Comparison of ENCODE assay signal across 7 cellular contexts in the genomic region with DNA sequence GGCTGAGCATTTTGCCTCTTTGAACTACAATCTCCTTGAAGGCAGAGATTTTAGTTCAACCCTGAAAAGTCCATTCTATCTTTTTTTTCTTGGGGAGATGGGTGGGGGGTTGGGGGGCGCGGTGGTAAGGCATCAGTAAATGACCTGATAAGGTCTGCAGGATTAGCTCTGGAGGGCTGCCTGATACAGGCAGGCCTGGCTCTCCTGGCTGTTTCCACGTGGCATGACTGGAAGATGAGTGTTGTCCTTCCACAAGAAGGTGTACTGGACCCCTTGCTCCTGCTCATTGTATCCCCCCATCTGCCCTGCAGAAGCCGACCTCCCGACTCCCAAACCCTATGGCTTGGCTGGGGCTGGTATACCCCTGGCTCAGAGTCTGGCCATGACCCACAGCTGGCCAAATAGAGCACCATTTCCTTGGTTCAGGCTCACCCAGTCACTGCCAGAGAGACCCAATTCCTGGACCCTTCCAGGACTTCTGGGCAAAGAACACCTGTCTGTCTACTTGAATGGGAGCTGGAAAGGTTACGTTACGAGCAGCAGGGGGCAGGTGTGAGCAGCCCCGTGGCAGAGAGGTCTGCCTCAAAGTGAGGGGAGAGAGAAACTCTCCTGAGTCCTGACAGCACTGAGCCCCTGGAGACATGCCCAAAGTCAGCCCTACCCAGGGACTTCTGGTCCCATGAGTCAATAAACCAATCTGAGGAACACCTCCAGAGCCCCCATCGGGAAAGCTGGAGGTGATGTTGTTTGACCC. TPM values are rescaled to one million over a fixed set of nuclear protein-coding genes. Genes with fewer than 3 reads are reported as not detected.
DNase-seq lines count a peak whose midpoint lies in the region; ATAC-seq and TF ChIP-seq lines count a peak whose summit lies in the region.

No MANE protein-coding gene starts in this region.

- H3K9me3 Mint-ChIP-seq in activated naive CD8-positive, alpha-beta T cell treated with anti-CD3 and anti-CD28 coated beads, Interleukin-2, amount 10 ng/mL, durations not matched to agents 7 days and 5 days: no peaks in the 10 kb centered on the region

- H3K9me3 ChIP-seq in PC-3 (ENCODE audit: low read length) (no peaks in the 10 kb centered on the region), thoracic aorta (no peaks in the 10 kb centered on the region)

- H3K4me3 Mint-ChIP-seq in activated naive CD8-positive, alpha-beta T cell treated with anti-CD3 and anti-CD28 coated beads, Interleukin-2, amount 10 ng/mL, durations not matched to agents 7 days and 5 days: no peak overlapping the region

- DNase-seq in PC-3: peak; percentile 51
- peak; percentile 67 for DNase-seq in activated naive CD8-positive, alpha-beta T cell treated with anti-CD3 and anti-CD28 coated beads, Interleukin-2, amount 10 ng/mL, durations not matched to agents 7 days and 5 days
- DNase-seq in kidney epithelial cell (ENCODE audit: low read depth): no peak
- no peak for DNase-seq in thoracic aorta (ENCODE audit: low spot score)
- no peak for DNase-seq in SKM-1 (lab: John Stamatoyannopoulos, UW; ENCODE audit: unreplicated experiment)

- CTCF ChIA-PET in PC-3 (lab: Charles Lee): interaction anchor here (0.9 to 1.2 kb wide), 3 partner anchors 18 to 58 kb away, joined by 3 read pairs; no protein-coding TSS in a partner anchor

- peak overlapping the region; percentile 30 for H3K27ac Mint-ChIP-seq in activated naive CD8-positive, alpha-beta T cell treated with anti-CD3 and anti-CD28 coated beads, Interleukin-2, amount 10 ng/mL, durations not matched to agents 7 days and 5 days

- ATAC-seq in PC-3 (no peak), thoracic aorta (ENCODE audit: insufficient number of reproducible peaks, low FRiP score, low read depth) (no peak), HG02938 (IDR thresholded peaks at IDR 0.05; ENCODE audit: unreplicated experiment) (no peak)
- ATAC-seq in activated naive CD8-positive, alpha-beta T cell treated with anti-CD3 and anti-CD28 coated beads, Interleukin-2, amount 10 ng/mL, durations not matched to agents 7 days and 5 days (ENCODE audit: low read depth): peak; percentile 29

- POLR2A ChIA-PET in PC-3 (lab: Charles Lee; ENCODE audit: unreplicated experiment): interaction anchor here (0.6 kb wide), 1 partner anchor 18 kb away, joined by 3 read pairs; no protein-coding TSS in a partner anchor
- POLR2A ChIA-PET in activated naive CD8-positive, alpha-beta T cell treated with anti-CD3 and anti-CD28 coated beads, Interleukin-2, amount 10 ng/mL, durations not matched to agents 7 days and 5 days (lab: Charles Lee): interaction anchor here (1.3 to 7.3 kb wide), 2 partner anchors 11 to 16 kb away, joined by 3 to 98 read pairs; partner anchors contain the start of gene DHRS3

- H3K79me2 ChIP-seq in PC-3 (ENCODE audit: low read length): peaks cover 92% of the 10 kb centered on the region

- no peak overlapping the region for H3K4me2 ChIP-seq in PC-3 (ENCODE audit: low read length)

- H3K36me3 ChIP-seq in PC-3 (ENCODE audit: low read depth, low read length): peaks cover 5% of the 10 kb centered on the region; the same call in 1 of the 2 replicates
- no peaks in the 10 kb centered on the region for H3K36me3 ChIP-seq in kidney epithelial cell (ENCODE audit: control insufficient read depth, insufficient read depth, low read length)
- H3K36me3 ChIP-seq in thoracic aorta: no peaks in the 10 kb centered on the region

- no peak overlapping the region for H3K9ac ChIP-seq in PC-3 (ENCODE audit: low read length)

- H3K4me1 Mint-ChIP-seq in activated naive CD8-positive, alpha-beta T cell treated with anti-CD3 and anti-CD28 coated beads, Interleukin-2, amount 10 ng/mL, durations not matched to agents 7 days and 5 days: peaks cover 72% of the 10 kb centered on the region

- peaks cover 20% of the 10 kb centered on the region for H3K36me3 Mint-ChIP-seq in activated naive CD8-positive, alpha-beta T cell treated with anti-CD3 and anti-CD28 coated beads, Interleukin-2, amount 10 ng/mL, durations not matched to agents 7 days and 5 days

- no peak overlapping the region for H3K4me3 ChIP-seq in PC-3 (ENCODE audit: low read length)
- no peak overlapping the region for H3K4me3 ChIP-seq in kidney epithelial cell (ENCODE audit: low read depth, low read length)
- no peak overlapping the region for H3K4me3 ChIP-seq in thoracic aorta

- intact Hi-C loops in PC-3 (cut with micrococcal nuclease): no loop called here

- H3F3A ChIP-seq in PC-3 (ENCODE audit: low read length, unreplicated experiment): peaks cover 5% of the 10 kb centered on the region

- H4K20me1 ChIP-seq in PC-3 (ENCODE audit: low read length): no peaks in the 10 kb centered on the region

- H3K9me2 ChIP-seq in PC-3 (replicated peaks; ENCODE audit: low read length): no peaks in the 10 kb centered on the region

- H3K4me1 ChIP-seq in PC-3 (ENCODE audit: insufficient read depth, low read length) (peaks cover 76% of the 10 kb centered on the region), thoracic aorta (ENCODE audit: control insufficient read depth in 1 of 2, low read depth in 2 of 2) (peaks cover 58 to 97% of the 10 kb centered on the region in 2 donors)

- TF ChIP-seq CTCF in GM12874 (IDR thresholded peaks at IDR 0.05; ENCODE audit: insufficient read depth, low read depth, low read length): peak; percentile 68
- peak; percentile 63 for TF ChIP-seq CTCF in PC-3 (conservative IDR thresholded peaks at IDR 0.05; ENCODE audit: low read depth, low read length)
- TF ChIP-seq CTCF in kidney epithelial cell (IDR thresholded peaks at IDR 0.05; ENCODE audit: insufficient read depth, low read length, poor library complexity, severe bottlenecking): peak; percentile 54
- TF ChIP-seq CTCF in thoracic aorta (IDR thresholded peaks at IDR 0.05): peak; percentile 28

- H3K27me3 Mint-ChIP-seq in activated naive CD8-positive, alpha-beta T cell treated with anti-CD3 and anti-CD28 coated beads, Interleukin-2, amount 10 ng/mL, durations not matched to agents 7 days and 5 days: no peaks in the 10 kb centered on the region

- H3K27me3 ChIP-seq in PC-3 (ENCODE audit: low read length): no peaks in the 10 kb centered on the region
- no peaks in the 10 kb centered on the region for H3K27me3 ChIP-seq in kidney epithelial cell (ENCODE audit: control insufficient read depth, insufficient read depth, low read length)
- no peaks in the 10 kb centered on the region for H3K27me3 ChIP-seq in thoracic aorta (replicated peaks; ENCODE audit: insufficient read depth)

- H2AFZ ChIP-seq in PC-3 (ENCODE audit: low read length): no peak overlapping the region

- H3K27ac ChIP-seq in PC-3 (ENCODE audit: low read length) (peak overlapping the region; percentile 40), thoracic aorta (peak overlapping the region; percentile 95 to 98)

- BruUV-seq in PC-3 (replicated peaks; lab: Mats Ljungman, UMichigan): no TSS peak

RNA-seq across cellular contexts. Expression of gene DHRS3, which starts 17.0 kb away (rescaled TPM):
- total RNA-seq in PC-3 (2014; rRNA removed) (105 and 116 TPM in 2 replicates), kidney epithelial cell (37.4 and 41.2 TPM in 2 replicates), thoracic aorta (100 to 1,000 TPM in 1 of 2 donors, 10 to 100 TPM in 1; 65.9 to 150 TPM)
- total RNA-seq in activated naive CD8-positive, alpha-beta T cell treated with anti-CD3 and anti-CD28 coated beads, Interleukin-2, amount 10 ng/mL, durations not matched to agents 7 days and 5 days: 100 to 1,000 TPM; 105 to 109 TPM

RNA-seq across cellular contexts. Expression of gene AADACL4, which starts 42.8 kb away (rescaled TPM):
- not detected in 2 replicates for total RNA-seq in PC-3 (2014; rRNA removed)
- not detected for total RNA-seq in activated naive CD8-positive, alpha-beta T cell treated with anti-CD3 and anti-CD28 coated beads, Interleukin-2, amount 10 ng/mL, durations not matched to agents 7 days and 5 days
- total RNA-seq in kidney epithelial cell: not detected in 2 replicates
- not detected for total RNA-seq in thoracic aorta

Comparison
In these comparisons a context has a peak if more than half of its experiments do, and no peak if none do; other contexts are left out.
1. DNase-seq: peak in PC-3 (single experiment) and activated naive CD8-positive, alpha-beta T cell treated with anti-CD3 and anti-CD28 coated beads, Interleukin-2, amount 10 ng/mL, durations not matched to agents 7 days and 5 days (single experiment); none in kidney epithelial cell (single experiment), thoracic aorta (single experiment) and SKM-1 (single experiment).
2. Peak in every context shown above with its lines, with median percentiles within 50 percentile points of each other: CTCF ChIP-seq.